8 cellular contexts compared by ENCODE assay signal in genomic region chr16:1825864-1826690, GRCh38. TPM values are rescaled to one million over a fixed set of nuclear protein-coding genes. Genes with fewer than 3 reads are reported as not detected.
DNase-seq lines count a peak whose midpoint lies in the region; ATAC-seq and TF ChIP-seq lines count a peak whose summit lies in the region.

No MANE protein-coding gene starts in this region.

- CTCF ChIA-PET in RWPE1 (lab: Yijun Ruan, JAX) = interaction anchor here (0.5 kb wide), 1 partner anchor 137 kb away, joined by 4 read pairs; no protein-coding TSS in a partner anchor

- in situ Hi-C loops in GM18951 (cut with MboI; ENCODE audit: low sequenced_read_pairs, unreplicated experiment) = no loop called here

- H3K9ac ChIP-seq in BLaER1 treated with 17β-estradiol and CSF1 and Interleukin-3, amounts not matched to agents 10 nM and 100 nM = peak overlapping the region; percentile 81 to 91 (median 86)

- H3K4me1 ChIP-seq in BLaER1 treated with 17β-estradiol and CSF1 and Interleukin-3, amounts not matched to agents 10 nM and 100 nM = peaks cover 32 to 54% (median 34%) of the 10 kb centered on the region in 10 experiments

- no peaks in the 10 kb centered on the region for H3K27me3 ChIP-seq in BLaER1 treated with 17β-estradiol and CSF1 and Interleukin-3, amounts not matched to agents 10 nM and 100 nM

- H3K36me3 Mint-ChIP-seq in activated naive CD4-positive, alpha-beta T cell treated with anti-CD3 and anti-CD28 coated beads, Interleukin-2, amount 50 U/mL, for 24 hours = no peaks in the 10 kb centered on the region

- POLR2A ChIA-PET in RWPE1 (lab: Yijun Ruan, JAX; ENCODE audit: low non-redundant PET) = interaction anchor here (0.6 to 2.5 kb wide), 2 partner anchors 43 to 130 kb away, joined by 3 to 7 read pairs; partner anchors contain the start of genes NUBP2 and SPSB3

- H3K9me3 ChIP-seq in BLaER1 treated with 17β-estradiol and CSF1 and Interleukin-3, amounts not matched to agents 10 nM and 100 nM (replicated peaks in 1 of 11) = no peaks in the 10 kb centered on the region

- H3K4me3 Mint-ChIP-seq in activated naive CD4-positive, alpha-beta T cell treated with anti-CD3 and anti-CD28 coated beads, Interleukin-2, amount 50 U/mL, for 24 hours = peak overlapping the region; percentile 82

- intact Hi-C loops in left ventricle myocardium superior (cut with micrococcal nuclease) = no loop called here

- H3K4me3 ChIP-seq in BLaER1 treated with 17β-estradiol and CSF1 and Interleukin-3, amounts not matched to agents 10 nM and 100 nM = peak overlapping the region; percentile 73 to 96 (median 85)
- peak overlapping the region; percentile 57 for H3K4me3 ChIP-seq in retinal pigment epithelial cell (ENCODE audit: low read length)

- peaks cover 23 to 43% (median 29%) of the 10 kb centered on the region in 11 experiments; a peak in 20 of 22 replicates for H3K36me3 ChIP-seq in BLaER1 treated with 17β-estradiol and CSF1 and Interleukin-3, amounts not matched to agents 10 nM and 100 nM

- no peaks in the 10 kb centered on the region for H3K27me3 Mint-ChIP-seq in activated naive CD4-positive, alpha-beta T cell treated with anti-CD3 and anti-CD28 coated beads, Interleukin-2, amount 50 U/mL, for 24 hours

- peak; percentile 44 for TF ChIP-seq POLR2A in GM18951 (IDR thresholded peaks at IDR 0.05; ENCODE audit: extremely low read depth, insufficient read depth, insufficient read length)

- H3K4me1 Mint-ChIP-seq in activated naive CD4-positive, alpha-beta T cell treated with anti-CD3 and anti-CD28 coated beads, Interleukin-2, amount 50 U/mL, for 24 hours = peaks cover 47% of the 10 kb centered on the region

- peaks cover 5 to 55% (median 27%) of the 10 kb centered on the region in 11 experiments; a peak in 16 of 22 replicates for H4K20me1 ChIP-seq in BLaER1 treated with 17β-estradiol and CSF1 and Interleukin-3, amounts not matched to agents 10 nM and 100 nM

- TF ChIP-seq CTCF in RWPE1 (conservative IDR thresholded peaks at IDR 0.05; ENCODE audit: low read depth) (no peak), retinal pigment epithelial cell (conservative IDR thresholded peaks at IDR 0.05; ENCODE audit: low read depth, low read length) (no peak)

- no peaks in the 10 kb centered on the region for H3K9me3 Mint-ChIP-seq in activated naive CD4-positive, alpha-beta T cell treated with anti-CD3 and anti-CD28 coated beads, Interleukin-2, amount 50 U/mL, for 24 hours

- ATAC-seq in HG03159 (IDR thresholded peaks at IDR 0.05; ENCODE audit: unreplicated experiment) = peak; percentile 43
- peak; percentile 15 for ATAC-seq in left ventricle myocardium superior

- no peak for DNase-seq in RWPE1 (ENCODE audit: low spot score)
- DNase-seq in left ventricle myocardium superior = peak; percentile 81
- peak; percentile 11 for DNase-seq in retinal pigment epithelial cell (ENCODE audit: low read depth)
- DNase-seq in mesenteric fat pad (ENCODE audit: low spot score) = no peak

- H3K4me2 ChIP-seq in BLaER1 treated with 17β-estradiol and CSF1 and Interleukin-3, amounts not matched to agents 10 nM and 100 nM = peak overlapping the region; percentile 87 to 100 (median 97)

- H3K27ac ChIP-seq in BLaER1 treated with 17β-estradiol and CSF1 and Interleukin-3, amounts not matched to agents 10 nM and 100 nM = peak overlapping the region; percentile 54 to 91 (median 79); a peak in 21 of 22 replicates
- H3K27ac ChIP-seq in RWPE1 = peak overlapping the region; percentile 87

- peak overlapping the region; percentile 12 for H3K27ac Mint-ChIP-seq in activated naive CD4-positive, alpha-beta T cell treated with anti-CD3 and anti-CD28 coated beads, Interleukin-2, amount 50 U/mL, for 24 hours

RNA-seq across cellular contexts. Expression of gene HAGH, which starts 0.5 kb away (rescaled TPM):
- total RNA-seq in left ventricle myocardium superior = 182 TPM
- 58.4 TPM for total RNA-seq in mesenteric fat pad

RNA-seq across cellular contexts. Expression of gene FAHD1, which starts 0.9 kb away (rescaled TPM):
- 30.0 TPM for total RNA-seq in left ventricle myocardium superior
- 17.9 TPM for total RNA-seq in mesenteric fat pad

RNA-seq across cellular contexts. Expression of gene IGFALS, which starts 32.6 kb away (rescaled TPM):
- total RNA-seq in left ventricle myocardium superior = not detected
- total RNA-seq in mesenteric fat pad = not detected

RNA-seq across cellular contexts. Expression of gene NUBP2, which starts 43.3 kb away (rescaled TPM):
- total RNA-seq in left ventricle myocardium superior = 36.6 TPM
- 35.1 TPM for total RNA-seq in mesenteric fat pad

RNA-seq across cellular contexts. Expression of gene SPSB3, which starts 43.7 kb away (rescaled TPM):
- total RNA-seq in left ventricle myocardium superior = 40.8 TPM
- 28.8 TPM for total RNA-seq in mesenteric fat pad

Comparison
In these comparisons a context has a peak if more than half of its experiments do, and no peak if none do; other contexts are left out.
1. DNase-seq: peak in left ventricle myocardium superior (single experiment) and retinal pigment epithelial cell (single experiment); none in RWPE1 (single experiment) and mesenteric fat pad (single experiment).